In genomic region chr3:56879453-56880224, GRCh38 we compare ENCODE assay signal across 15 cellular contexts.
DNase-seq lines count a peak whose midpoint lies in the region; ATAC-seq, FAIRE-seq and TF ChIP-seq lines count a peak whose summit lies in the region.
"Had no signal": no experiment of that assay in that cellular context is flagged by ENCODE, and none has a peak within 500 bp of the region (broad histone marks: within the 10 kb centered on the region; RNA-seq: fewer than 3 reads in every experiment).

No MANE protein-coding gene starts in this region.

- peaks cover 4% of the 10 kb centered on the region for H3K36me3 Mint-ChIP-seq in activated naive CD4-positive, alpha-beta T cell treated with anti-CD3 and anti-CD28 coated beads for 36 hours (ENCODE audit: low read depth)
- H3K36me3 Mint-ChIP-seq in stimulated activated naive CD8-positive, alpha-beta T cell treated with anti-CD3 and anti-CD28 coated beads, Interleukin-15, Interleukin-2, amounts not matched to agents 100 ng/mL and 50 ng/mL, for 24 hours (ENCODE audit: low read depth), result peaks cover 28% of the 10 kb centered on the region

- H3K9me3 Mint-ChIP-seq in activated naive CD4-positive, alpha-beta T cell treated with anti-CD3 and anti-CD28 coated beads for 36 hours, result no peaks in the 10 kb centered on the region
- H3K9me3 Mint-ChIP-seq in stimulated activated naive CD8-positive, alpha-beta T cell treated with anti-CD3 and anti-CD28 coated beads, Interleukin-15, Interleukin-2, amounts not matched to agents 100 ng/mL and 50 ng/mL, for 24 hours, result peaks cover 2% of the 10 kb centered on the region

- H3K4me3 ChIP-seq in epithelial cell of esophagus (ENCODE audit: low read length), result no peak overlapping the region
- H3K4me3 ChIP-seq: psoas muscle, suprapubic skin had no signal

- intact Hi-C loops in activated naive CD4-positive, alpha-beta T cell treated with anti-CD3 and anti-CD28 coated beads for 36 hours (cut with micrococcal nuclease), result loop anchor here (2.0 kb wide), 2 partner anchors 15 to 51 kb away; no protein-coding TSS in a partner anchor

- no peak for FAIRE-seq in HTR-8/SVneo (lab: Jason Lieb, UNC)

- TF ChIP-seq CTCF in epithelial cell of esophagus (IDR thresholded peaks at IDR 0.05; ENCODE audit: insufficient read depth, low read depth, low read length, missing control alignments), result no peak

- no peak for DNase-seq in activated naive CD4-positive, alpha-beta T cell treated with anti-CD3 and anti-CD28 coated beads for 36 hours
- DNase-seq in activated naive CD4-positive, alpha-beta T cell (lab: John Stamatoyannopoulos, UW), result no peak
- DNase-seq in epithelial cell of esophagus (ENCODE audit: low read depth) (peak; percentile 28), HTR-8/SVneo (ENCODE audit: insufficient read length, low spot score) (no peak), DMS153 treated with DMSO at 0.1 percent for 48 hours (lab: John Stamatoyannopoulos, UW; ENCODE audit: unreplicated experiment) (no peak)
- DNase-seq: activated CD8-positive, alpha-beta memory T cell treated with anti-CD3 and anti-CD28 coated beads, Interleukin-2, amount 50 U/mL, for 48 hours; central memory CD4-positive, alpha-beta T cell; GDM1; mesenchymal stem cell; psoas muscle had no signal

- H3K4me3 Mint-ChIP-seq in activated naive CD4-positive, alpha-beta T cell treated with anti-CD3 and anti-CD28 coated beads for 36 hours, result peak overlapping the region; percentile 17
- peak overlapping the region; percentile 58 for H3K4me3 Mint-ChIP-seq in stimulated activated naive CD8-positive, alpha-beta T cell treated with anti-CD3 and anti-CD28 coated beads, Interleukin-15, Interleukin-2, amounts not matched to agents 100 ng/mL and 50 ng/mL, for 24 hours
- H3K4me3 Mint-ChIP-seq: B cell had no signal

- ATAC-seq in SK-N-SH treated with all-trans-retinoic acid at 6 μM for 48 hours, result peak; percentile 84
- ATAC-seq in HG03025 (IDR thresholded peaks at IDR 0.05; ENCODE audit: low FRiP score, unreplicated experiment), result no peak
- ATAC-seq: psoas muscle had no signal

- peaks cover 85% of the 10 kb centered on the region for H3K4me1 Mint-ChIP-seq in activated naive CD4-positive, alpha-beta T cell treated with anti-CD3 and anti-CD28 coated beads for 36 hours (ENCODE audit: low read depth)
- H3K4me1 Mint-ChIP-seq in stimulated activated naive CD8-positive, alpha-beta T cell treated with anti-CD3 and anti-CD28 coated beads, Interleukin-15, Interleukin-2, amounts not matched to agents 100 ng/mL and 50 ng/mL, for 24 hours (ENCODE audit: low read depth), result peaks cover 92% of the 10 kb centered on the region
- H3K4me1 Mint-ChIP-seq: B cell had no signal

- H3K27ac Mint-ChIP-seq in activated naive CD4-positive, alpha-beta T cell treated with anti-CD3 and anti-CD28 coated beads for 36 hours, result peak overlapping the region; percentile 74
- H3K27ac Mint-ChIP-seq in stimulated activated naive CD8-positive, alpha-beta T cell treated with anti-CD3 and anti-CD28 coated beads, Interleukin-15, Interleukin-2, amounts not matched to agents 100 ng/mL and 50 ng/mL, for 24 hours, result peak overlapping the region; percentile 93
- H3K27ac Mint-ChIP-seq: B cell had no signal

- no peaks in the 10 kb centered on the region for H3K27me3 Mint-ChIP-seq in activated naive CD4-positive, alpha-beta T cell treated with anti-CD3 and anti-CD28 coated beads for 36 hours (ENCODE audit: low read depth)
- H3K27me3 Mint-ChIP-seq in stimulated activated naive CD8-positive, alpha-beta T cell treated with anti-CD3 and anti-CD28 coated beads, Interleukin-15, Interleukin-2, amounts not matched to agents 100 ng/mL and 50 ng/mL, for 24 hours, result no peaks in the 10 kb centered on the region
- H3K27me3 Mint-ChIP-seq: B cell had no signal

- CTCF ChIA-PET in activated naive CD4-positive, alpha-beta T cell treated with anti-CD3 and anti-CD28 coated beads for 36 hours (lab: Charles Lee), result interaction anchor here (0.9 to 1.0 kb wide), 2 partner anchors 9 to 109 kb away, joined by 3 read pairs; no protein-coding TSS in a partner anchor

TF ChIP-seq in SK-N-SH treated with all-trans-retinoic acid at 6 μM for 48 hours, 23 proteins besides CTCF, POLR2A, EP300 and RAD21:
- TF ChIP-seq TOX (CRISPR knock-in tag; IDR thresholded peaks at IDR 0.05; ENCODE audit: borderline replicate concordance), result no peak
- TF ChIP-seq CSDC2 (CRISPR knock-in tag; IDR thresholded peaks at IDR 0.05), result no peak
- no peak for TF ChIP-seq ZNF8 (CRISPR knock-in tag; IDR thresholded peaks at IDR 0.05)
- TF ChIP-seq ZNF70 (CRISPR knock-in tag; IDR thresholded peaks at IDR 0.05), result no peak
- TF ChIP-seq TCF4 (CRISPR knock-in tag; IDR thresholded peaks at IDR 0.05; ENCODE audit: borderline replicate concordance), result no peak
- no peak for TF ChIP-seq ZC3H10 (CRISPR knock-in tag; IDR thresholded peaks at IDR 0.05)
- no peak for TF ChIP-seq RARB (CRISPR knock-in tag; IDR thresholded peaks at IDR 0.05)
TF ChIP-seq in SK-N-SH treated with all-trans-retinoic acid at 6 μM for 48 hours: peak in this region for 0.
